ENCODE assay signal across 9 cellular contexts in genomic region chr5:176995896-176996767, GRCh38. TPM values are rescaled to one million over a fixed set of nuclear protein-coding genes. Genes with fewer than 3 reads are reported as not detected.
DNase-seq lines count a peak whose midpoint lies in the region; FAIRE-seq and TF ChIP-seq lines count a peak whose summit lies in the region.
"Had no signal": no experiment of that assay in that cellular context is flagged by ENCODE, and none has a peak within 500 bp of the region (broad histone marks: within the 10 kb centered on the region; RNA-seq: fewer than 3 reads in every experiment).

No MANE protein-coding gene starts in this region.

- peak overlapping the region; percentile 72 for H3K27ac ChIP-seq in GM23248
- H3K27ac ChIP-seq in tibial artery = peak overlapping the region in 1 of 2 donors; percentile 2

- TF ChIP-seq CTCF in osteocyte (IDR thresholded peaks at IDR 0.05) (no peak), tibial artery (IDR thresholded peaks at IDR 0.05) (no peak)

- DNase-seq in GM12892 (ENCODE audit: insufficient read length) (no peak), GM23248 (peak; percentile 84), osteocyte (ENCODE audit: extremely low spot score, unreplicated experiment) (no peak), tibial artery (no peak), NCI-H524 (lab: John Stamatoyannopoulos, UW) (no peak), urothelium cell line (ENCODE audit: low spot score) (no peak)
- no peak for DNase-seq in activated T-helper 2 cell treated with anti-CD3 and anti-CD28 coated beads, Interferon-gamma antibody, Interleukin-2, Interleukin-4, amounts not matched to agents 10 μg/mL and 5 μg/mL and 100 μg/mL, durations not matched to agents 14 hours and 24 hours and 36 hours (ENCODE audit: low spot score)
- DNase-seq in stimulated activated CD4-positive, alpha-beta T cell treated with anti-CD3 and anti-CD28 coated beads, Interleukin-2, amount 100 ng/mL, for 48 hours = no peak

- peaks cover 42% of the 10 kb centered on the region for H3F3A ChIP-seq in GM23248 (ENCODE audit: insufficient read depth)

- no peak overlapping the region for H3K4me3 Mint-ChIP-seq in activated T-helper 2 cell treated with anti-CD3 and anti-CD28 coated beads, Interferon-gamma antibody, Interleukin-2, Interleukin-4, amounts not matched to agents 10 μg/mL and 5 μg/mL and 100 μg/mL, durations not matched to agents 14 hours and 24 hours and 36 hours (ENCODE audit: low read depth)
- no peak overlapping the region for H3K4me3 Mint-ChIP-seq in osteocyte (ENCODE audit: unreplicated experiment)

- peaks cover 28% of the 10 kb centered on the region for H3K4me1 Mint-ChIP-seq in activated T-helper 2 cell treated with anti-CD3 and anti-CD28 coated beads, Interferon-gamma antibody, Interleukin-2, Interleukin-4, amounts not matched to agents 10 μg/mL and 5 μg/mL and 100 μg/mL, durations not matched to agents 14 hours and 24 hours and 36 hours (ENCODE audit: low read depth)
- peaks cover 24% of the 10 kb centered on the region for H3K4me1 Mint-ChIP-seq in osteocyte (ENCODE audit: unreplicated experiment)

- H4K20me1 ChIP-seq in GM23248 (ENCODE audit: insufficient read depth) = peaks cover 48% of the 10 kb centered on the region

- H3K27me3 Mint-ChIP-seq in activated T-helper 2 cell treated with anti-CD3 and anti-CD28 coated beads, Interferon-gamma antibody, Interleukin-2, Interleukin-4, amounts not matched to agents 10 μg/mL and 5 μg/mL and 100 μg/mL, durations not matched to agents 14 hours and 24 hours and 36 hours (ENCODE audit: low read depth) = no peaks in the 10 kb centered on the region
- H3K27me3 Mint-ChIP-seq in osteocyte (ENCODE audit: unreplicated experiment) = no peaks in the 10 kb centered on the region

- H3K36me3 ChIP-seq in GM23248 (ENCODE audit: low read depth) = 0 out of 2 replicates have a peak, but pooled peaks cover 2% of the 10 kb centered on the region
- no peaks in the 10 kb centered on the region for H3K36me3 ChIP-seq in tibial artery

- FAIRE-seq in GM12892 (lab: Jason Lieb, UNC) (peak; percentile 46), urothelium cell line (lab: Jason Lieb, UNC) (no peak)
- FAIRE-seq: TTC549 had no signal

- H3K4me2 ChIP-seq in GM23248 (ENCODE audit: unreplicated experiment) = peak overlapping the region; percentile 40

- H3K4me1 ChIP-seq in GM23248 (ENCODE audit: insufficient read depth) = peaks cover 27% of the 10 kb centered on the region
- peaks cover 0 to 23% (median 0%) of the 10 kb centered on the region in 4 donors for H3K4me1 ChIP-seq in tibial artery

- in situ Hi-C loops in GM23248 (cut with MboI) = no loop called here

- peaks cover 44% of the 10 kb centered on the region for H3K36me3 Mint-ChIP-seq in activated T-helper 2 cell treated with anti-CD3 and anti-CD28 coated beads, Interferon-gamma antibody, Interleukin-2, Interleukin-4, amounts not matched to agents 10 μg/mL and 5 μg/mL and 100 μg/mL, durations not matched to agents 14 hours and 24 hours and 36 hours (ENCODE audit: low read depth)
- H3K36me3 Mint-ChIP-seq in osteocyte (ENCODE audit: unreplicated experiment) = peaks cover 1% of the 10 kb centered on the region

- no peak for TF ChIP-seq POLR2A in GM12892 (IDR thresholded peaks at IDR 0.05; ENCODE audit: low read depth, low read length)

- no peaks in the 10 kb centered on the region for H3K9me3 Mint-ChIP-seq in activated T-helper 2 cell treated with anti-CD3 and anti-CD28 coated beads, Interferon-gamma antibody, Interleukin-2, Interleukin-4, amounts not matched to agents 10 μg/mL and 5 μg/mL and 100 μg/mL, durations not matched to agents 14 hours and 24 hours and 36 hours
- H3K9me3 Mint-ChIP-seq in osteocyte (ENCODE audit: unreplicated experiment) = no peaks in the 10 kb centered on the region

- H3K4me3 ChIP-seq in GM23248 (no peak overlapping the region), tibial artery (no peak overlapping the region)

- peaks cover 98% of the 10 kb centered on the region for H3K79me2 ChIP-seq in GM23248 (ENCODE audit: insufficient read depth)

- intact Hi-C loops in activated T-helper 2 cell treated with anti-CD3 and anti-CD28 coated beads, Interferon-gamma antibody, Interleukin-2, Interleukin-4, amounts not matched to agents 10 μg/mL and 5 μg/mL and 100 μg/mL, durations not matched to agents 14 hours and 24 hours and 36 hours (cut with micrococcal nuclease) = no loop called here
- intact Hi-C loops in tibial artery (cut with DNase I; ENCODE audit: low total_unique reads) = no loop called here

- no peaks in the 10 kb centered on the region for H3K27me3 ChIP-seq in GM23248 (replicated peaks; ENCODE audit: insufficient read depth)
- no peaks in the 10 kb centered on the region for H3K27me3 ChIP-seq in tibial artery

- no peak overlapping the region for H3K9ac ChIP-seq in GM23248

- H3K9me3 ChIP-seq in GM23248 (ENCODE audit: low read depth) = no peaks in the 10 kb centered on the region
- peaks cover 0 to 6% (median 0%) of the 10 kb centered on the region in 3 donors for H3K9me3 ChIP-seq in tibial artery

- H3K27ac Mint-ChIP-seq in activated T-helper 2 cell treated with anti-CD3 and anti-CD28 coated beads, Interferon-gamma antibody, Interleukin-2, Interleukin-4, amounts not matched to agents 10 μg/mL and 5 μg/mL and 100 μg/mL, durations not matched to agents 14 hours and 24 hours and 36 hours = peak overlapping the region; percentile 84
- H3K27ac Mint-ChIP-seq in osteocyte (ENCODE audit: unreplicated experiment) = peak overlapping the region; percentile 25

- WGBS in GM23248 (ENCODE audit: low coverage in 1 of 2, low lambda C conversion rate in 2 of 2, missing lambda C conversion rate in 2 of 2), 2 experiments = 0 to 1% methylated on average over 4 of the region's 4 CpGs

- no peaks in the 10 kb centered on the region for H3K9me2 ChIP-seq in GM23248 (ENCODE audit: insufficient read depth)

- H2AFZ ChIP-seq in GM23248 = no peak overlapping the region

RNA-seq across cellular contexts. Expression of gene UIMC1, which starts 10.4 kb away (rescaled TPM):
- polyA plus RNA-seq in GM12892 (2012; ENCODE audit: missing spikeins) = 31.6 TPM
- 13.9 and 27.6 TPM in 2 replicates for total RNA-seq in GM23248 (2014; rRNA removed; shearing (Covaris generic))
- 17.5 and 18.4 TPM in 2 replicates for polyA plus RNA-seq in GM23248 (2016; fragmentation: Nextera tagmentation; extraction: Ambion mirVana)
- total RNA-seq in activated T-helper 2 cell treated with anti-CD3 and anti-CD28 coated beads, Interferon-gamma antibody, Interleukin-2, Interleukin-4, amounts not matched to agents 10 μg/mL and 5 μg/mL and 100 μg/mL, durations not matched to agents 14 hours and 24 hours and 36 hours = 62.6 and 63.3 TPM in 2 replicates
- total RNA-seq in osteocyte = 32.9 and 48.7 TPM in 2 replicates

RNA-seq across cellular contexts. Expression of gene ZNF346, which starts 26.4 kb away (rescaled TPM):
- polyA plus RNA-seq in GM12892 (2012; ENCODE audit: missing spikeins) = 16.1 TPM
- 9.9 and 13.5 TPM in 2 replicates for total RNA-seq in GM23248 (2014; rRNA removed; shearing (Covaris generic))
- 11.6 and 14.8 TPM in 2 replicates for polyA plus RNA-seq in GM23248 (2016; fragmentation: Nextera tagmentation; extraction: Ambion mirVana)
- total RNA-seq in activated T-helper 2 cell treated with anti-CD3 and anti-CD28 coated beads, Interferon-gamma antibody, Interleukin-2, Interleukin-4, amounts not matched to agents 10 μg/mL and 5 μg/mL and 100 μg/mL, durations not matched to agents 14 hours and 24 hours and 36 hours = 26.1 and 26.3 TPM in 2 replicates
- total RNA-seq in osteocyte = 26.4 and 26.9 TPM in 2 replicates
